8 cellular contexts compared by ENCODE assay signal in the genomic region with DNA sequence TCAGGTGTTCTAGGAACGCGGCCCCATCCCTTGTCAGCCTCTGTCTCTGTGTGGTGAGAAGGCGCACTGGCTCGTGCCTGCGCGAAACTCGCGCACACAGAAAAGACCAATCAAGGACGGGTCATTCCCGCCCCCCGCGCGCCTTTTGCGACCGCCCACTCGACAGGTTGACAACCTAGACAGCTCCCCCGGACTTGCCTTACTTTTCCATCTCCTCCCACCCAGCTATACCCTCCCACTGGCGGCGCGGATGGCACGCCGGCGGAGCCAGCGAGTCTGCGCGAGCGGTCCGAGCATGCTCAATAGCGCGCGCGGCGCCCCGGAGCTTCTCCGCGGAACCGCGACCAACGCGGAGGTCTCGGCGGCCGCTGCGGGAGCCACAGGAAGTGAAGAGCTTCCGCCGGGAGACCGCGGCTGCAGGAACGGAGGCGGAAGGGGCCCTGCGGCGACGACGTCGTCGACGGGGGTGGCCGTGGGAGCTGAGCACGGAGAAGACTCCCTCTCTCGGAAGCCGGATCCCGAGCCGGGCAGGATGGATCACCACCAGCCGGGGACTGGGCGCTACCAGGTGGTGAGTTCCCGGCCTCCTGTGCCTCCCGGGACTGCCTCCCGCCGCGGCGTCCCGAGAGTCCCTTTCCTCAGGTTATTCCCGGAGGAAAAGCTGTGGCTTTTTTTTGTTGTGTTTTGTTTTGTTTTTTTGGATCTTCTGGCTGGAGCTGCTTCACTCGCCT. TPM values are rescaled to one million over a fixed set of nuclear protein-coding genes. Genes with fewer than 3 reads are reported as not detected.
DNase-seq lines count a peak whose midpoint lies in the region; ATAC-seq and TF ChIP-seq lines count a peak whose summit lies in the region.

A gene with protein sequence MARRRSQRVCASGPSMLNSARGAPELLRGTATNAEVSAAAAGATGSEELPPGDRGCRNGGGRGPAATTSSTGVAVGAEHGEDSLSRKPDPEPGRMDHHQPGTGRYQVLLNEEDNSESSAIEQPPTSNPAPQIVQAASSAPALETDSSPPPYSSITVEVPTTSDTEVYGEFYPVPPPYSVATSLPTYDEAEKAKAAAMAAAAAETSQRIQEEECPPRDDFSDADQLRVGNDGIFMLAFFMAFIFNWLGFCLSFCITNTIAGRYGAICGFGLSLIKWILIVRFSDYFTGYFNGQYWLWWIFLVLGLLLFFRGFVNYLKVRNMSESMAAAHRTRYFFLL (plus strand): TSS at position 202 of the 731 bp plus-strand sequence. CDS start 49 bp downstream, at position 251.

- no peaks in the 10 kb centered on the region for H3K4me1 ChIP-seq in A673 (ENCODE audit: insufficient read depth, low read length, poor library complexity, severe bottlenecking)

- no peaks in the 10 kb centered on the region for H3K27me3 ChIP-seq in A673 (replicated peaks; ENCODE audit: insufficient read depth, low read depth, low read length, poor library complexity)

- no TSS peak for BruUV-seq in A673 (replicated peaks; lab: Mats Ljungman, UMichigan)

- H3K9me3 ChIP-seq in A673 (ENCODE audit: low read depth, low read length, poor library complexity, severe bottlenecking) = no peaks in the 10 kb centered on the region

- intact Hi-C loops in A673 (cut with micrococcal nuclease; ENCODE audit: unreplicated experiment) = no loop called here

- no peaks in the 10 kb centered on the region for H3K36me3 ChIP-seq in A673 (ENCODE audit: insufficient read depth, low read length, poor library complexity, severe bottlenecking)

- H3K4me3 ChIP-seq in A673 (ENCODE audit: low read depth, low read length, poor library complexity, severe bottlenecking) = peak within 1 kb of the TSS; percentile 70

- H3K27ac ChIP-seq in A673 (ENCODE audit: low read depth, low read length, poor library complexity, severe bottlenecking) (peak within 1 kb of the TSS; percentile 64), caudate nucleus (ENCODE audit: low read depth, low read length) (peak within 1 kb of the TSS; percentile 9)

- peak; percentile 85 for ATAC-seq in GM18873 (IDR thresholded peaks at IDR 0.05; ENCODE audit: low FRiP score, unreplicated experiment)
- ATAC-seq in HG03135 (IDR thresholded peaks at IDR 0.05; ENCODE audit: unreplicated experiment) = peak; percentile 78

- CTCF ChIA-PET in A673 (lab: Charles Lee) = no interaction called here

- no peak for TF ChIP-seq CTCF in A673 (conservative IDR thresholded peaks at IDR 0.05; ENCODE audit: low read depth, low read length)

- DNase-seq in A673 (ENCODE audit: low spot score) (peak; percentile 91), NCI-H2227 (lab: John Stamatoyannopoulos, UW; ENCODE audit: unreplicated experiment) (peak; percentile 90), caudate nucleus (lab: John Stamatoyannopoulos, UW) (peak in 60 of 61 donors; percentile 11 to 92 (median 81)), inferior parietal cortex (ENCODE audit: extremely low spot score) (peak; percentile 89)
- peak; percentile 59 to 85 (median 67) for DNase-seq in activated CD4-positive, CD25-positive, alpha-beta regulatory T cell (lab: John Stamatoyannopoulos, UW)
- DNase-seq in stimulated activated CD4-positive, alpha-beta T cell treated with anti-CD3 and anti-CD28 coated beads, Interleukin-12 subunit alpha, Interleukin-12 subunit beta, amount 100 ng/mL, for 24 hours (ENCODE audit: low read depth in 2 of 2) = peak; percentile 82 to 91

- POLR2A ChIA-PET in A673 (lab: Charles Lee; ENCODE audit: low non-redundant PET) = interaction anchor here (0.7 kb wide), 1 partner anchor 255 kb away, joined by 6 read pairs; no protein-coding TSS in a partner anchor

RNA-seq across cellular contexts. Expression of the gene that starts here (rescaled TPM):
- total RNA-seq in A673 (2021) = 29.6 and 34.0 TPM in 2 replicates

Comparison
In these comparisons a context has a peak if more than half of its experiments do, and no peak if none do; other contexts are left out.
1. Peak in every context shown above with its lines: DNase-seq, ATAC-seq, H3K4me3 ChIP-seq and H3K27ac ChIP-seq.